ENCODE assay signal across 1 cellular context in genomic region chr10:16905304-16905703, GRCh38.
TF ChIP-seq lines count a peak whose summit lies in the region.

No MANE protein-coding gene starts in this region.

TF ChIP-seq in IMR-90, 13 proteins besides CTCF, POLR2A, EP300 and RAD21:
- TF ChIP-seq CEBPB (IDR thresholded peaks at IDR 0.05; ENCODE audit: low read depth, low read length) (no peak), SMC3 (IDR thresholded peaks at IDR 0.05; ENCODE audit: low read depth, low read length) (no peak), FOS (IDR thresholded peaks at IDR 0.05; ENCODE audit: low read depth, low read length) (no peak), MXI1 (IDR thresholded peaks at IDR 0.05; ENCODE audit: borderline replicate concordance, low read depth, low read length) (no peak), BHLHE40 (IDR thresholded peaks at IDR 0.05; ENCODE audit: low read depth, low read length) (no peak), NFE2L2 (IDR thresholded peaks at IDR 0.05; ENCODE audit: low read depth, low read length) (no peak), USF2 (IDR thresholded peaks at IDR 0.05; ENCODE audit: low read depth, low read length) (no peak), RCOR1 (IDR thresholded peaks at IDR 0.05; ENCODE audit: insufficient replicate concordance, low read length) (no peak), MAZ (IDR thresholded peaks at IDR 0.05; ENCODE audit: borderline replicate concordance, low read depth, low read length) (no peak), CHD1 (IDR thresholded peaks at IDR 0.05; ENCODE audit: low read depth, low read length) (no peak), MAFK (IDR thresholded peaks at IDR 0.05; ENCODE audit: low read depth, low read length) (no peak), RFX5 (IDR thresholded peaks at IDR 0.05; ENCODE audit: low read depth, low read length) (no peak)
- TF ChIP-seq, protein P1, sequence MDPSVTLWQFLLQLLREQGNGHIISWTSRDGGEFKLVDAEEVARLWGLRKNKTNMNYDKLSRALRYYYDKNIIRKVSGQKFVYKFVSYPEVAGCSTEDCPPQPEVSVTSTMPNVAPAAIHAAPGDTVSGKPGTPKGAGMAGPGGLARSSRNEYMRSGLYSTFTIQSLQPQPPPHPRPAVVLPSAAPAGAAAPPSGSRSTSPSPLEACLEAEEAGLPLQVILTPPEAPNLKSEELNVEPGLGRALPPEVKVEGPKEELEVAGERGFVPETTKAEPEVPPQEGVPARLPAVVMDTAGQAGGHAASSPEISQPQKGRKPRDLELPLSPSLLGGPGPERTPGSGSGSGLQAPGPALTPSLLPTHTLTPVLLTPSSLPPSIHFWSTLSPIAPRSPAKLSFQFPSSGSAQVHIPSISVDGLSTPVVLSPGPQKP (IDR thresholded peaks at IDR 0.05; ENCODE audit: borderline replicate concordance, low read depth, low read length), result no peak
